In genomic region chr17:61002316-61002736, GRCh38 we compare ENCODE assay signal across 8 cellular contexts.
A peak's percentile ranks its signal among the peaks of the same experiment; 100 is the strongest.
DNase-seq lines count a peak whose midpoint lies in the region; ATAC-seq and TF ChIP-seq lines count a peak whose summit lies in the region.

No MANE protein-coding gene starts in this region.

- H3K4me1 ChIP-seq in ascending aorta: no peaks in the 10 kb centered on the region

- intact Hi-C loops in ascending aorta (cut with DNase I): loop anchor here (1.0 to 5.0 kb wide), 2 partner anchors 388 to 405 kb away; no protein-coding TSS in a partner anchor

- no peaks in the 10 kb centered on the region for H3K27me3 ChIP-seq in ascending aorta

- H3K27ac ChIP-seq in ascending aorta: no peak overlapping the region

- ATAC-seq in HG03378 (IDR thresholded peaks at IDR 0.05; ENCODE audit: unreplicated experiment) (no peak), GM18858 (IDR thresholded peaks at IDR 0.05; ENCODE audit: unreplicated experiment) (no peak)

- H3K9me3 ChIP-seq in ascending aorta: no peaks in the 10 kb centered on the region

- peak; percentile 29 to 54 (median 53) for TF ChIP-seq CTCF in ascending aorta (IDR thresholded peaks at IDR 0.05)

- peak; percentile 72 for DNase-seq in SIG-M5 treated with dmso at 0.1 percent for 504 hours (lab: John Stamatoyannopoulos, UW; ENCODE audit: unreplicated experiment)
- no peak for DNase-seq in SIG-M5 (lab: John Stamatoyannopoulos, UW)
- peak; percentile 1 for DNase-seq in NCI-H1417 treated with DMSO at 0.1 percent for 48 hours (lab: John Stamatoyannopoulos, UW)
- no peak for DNase-seq in ascending aorta (ENCODE audit: low spot score in 2 of 2)
- DNase-seq in left kidney (ENCODE audit: low read depth, low spot score): peak; percentile 71
- no peak for DNase-seq in activated T-cell treated with anti-CD3 and anti-CD28 coated beads, Interleukin-2, amount 50 U/mL, for 48 hours

- H3K36me3 ChIP-seq in ascending aorta: no peaks in the 10 kb centered on the region

- H3K4me3 ChIP-seq in ascending aorta: no peak overlapping the region

Comparison
In these comparisons a context has a peak if more than half of its experiments do, and no peak if none do; other contexts are left out.
1. DNase-seq: peak in SIG-M5 treated with dmso at 0.1 percent for 504 hours (single experiment), NCI-H1417 treated with DMSO at 0.1 percent for 48 hours (single experiment) and left kidney (single experiment); none in SIG-M5 (single experiment), ascending aorta (0 of 2) and activated T-cell treated with anti-CD3 and anti-CD28 coated beads, Interleukin-2, amount 50 U/mL, for 48 hours (0 of 2).